ENCODE assay signal across 23 cellular contexts in genomic region chr9:87787735-87788134, GRCh38.
DNase-seq lines count a peak whose midpoint lies in the region; ATAC-seq and TF ChIP-seq lines count a peak whose summit lies in the region.
"Had no signal": no experiment of that assay in that cellular context is flagged by ENCODE, and none has a peak within 500 bp of the region (broad histone marks: within the 10 kb centered on the region; RNA-seq: fewer than 3 reads in every experiment).

No MANE protein-coding gene starts in this region.

- H3K9me3 Mint-ChIP-seq in neural progenitor cell = peaks cover 4% of the 10 kb centered on the region
- H3K9me3 Mint-ChIP-seq: stimulated activated memory B cell treated with anti-CD40 and anti-IgM and Interleukin-4, amounts not matched to agents 10 μg/mL and 1 μg/mL and 100 μg/mL, for 72 hours had no signal

- peaks cover 6% of the 10 kb centered on the region for H3K27me3 Mint-ChIP-seq in neural progenitor cell (ENCODE audit: insufficient read depth, low read depth)
- H3K27me3 Mint-ChIP-seq: activated CD4-positive, alpha-beta T cell treated with anti-CD3 and anti-CD28 coated beads, Interleukin-2, amount 10 ng/mL, durations not matched to agents 24 days and 14 days; CD4-positive, CD25-positive, alpha-beta regulatory T cell had no signal

- no peak overlapping the region for H3K4me3 Mint-ChIP-seq in neural progenitor cell
- H3K4me3 Mint-ChIP-seq: activated CD4-positive, alpha-beta T cell treated with anti-CD3 and anti-CD28 coated beads, Interleukin-2, amount 10 ng/mL, durations not matched to agents 24 days and 14 days; CD4-positive, CD25-positive, alpha-beta regulatory T cell; stimulated activated memory B cell treated with anti-CD40 and anti-IgM and Interleukin-4, amounts not matched to agents 10 μg/mL and 1 μg/mL and 100 μg/mL, for 72 hours had no signal

- in situ Hi-C loops in mammary epithelial cell (cut with MboI; ENCODE audit: low sequenced_read_pairs in 2 of 2) = no loop called here

- dilution Hi-C loops in mammary epithelial cell (cut with HindIII; ENCODE audit: low sequenced_read_pairs) = no loop called here

- H3K4me1 ChIP-seq in mammary epithelial cell (ENCODE audit: insufficient read depth, low read length) (peaks cover 2% of the 10 kb centered on the region), neural progenitor cell (no peaks in the 10 kb centered on the region), thyroid gland (no peaks in the 10 kb centered on the region), mucosa of descending colon (ENCODE audit: low read depth) (no peaks in the 10 kb centered on the region)
- H3K4me1 ChIP-seq: adrenal gland, gastroesophageal sphincter had no signal

- TF ChIP-seq CTCF in mammary epithelial cell (conservative IDR thresholded peaks at IDR 0.05 in 1 of 2, IDR thresholded peaks at IDR 0.05 in 1 of 2; ENCODE audit: extremely low read depth in 1 of 2, insufficient read depth in 1 of 2, low read depth in 1 of 2, low read length in 2 of 2) (no peak), neural progenitor cell (IDR thresholded peaks at IDR 0.05) (no peak), thyroid gland (IDR thresholded peaks at IDR 0.05) (no peak), mucosa of descending colon (IDR thresholded peaks at IDR 0.05) (no peak)

- no peaks in the 10 kb centered on the region for H3F3A ChIP-seq in neural progenitor cell (ENCODE audit: low read depth)

- no TSS peak for BruUV-seq in mammary epithelial cell (replicated peaks; lab: Mats Ljungman, UMichigan)

- peak overlapping the region; percentile 23 for H2AFZ ChIP-seq in mammary epithelial cell (ENCODE audit: low read depth, low read length)
- peak overlapping the region; percentile 60 for H2AFZ ChIP-seq in neural progenitor cell (replicated peaks)

- H3K9ac ChIP-seq in mammary epithelial cell (ENCODE audit: insufficient read depth, low read length) = no peak overlapping the region
- H3K9ac ChIP-seq in neural progenitor cell = no peak overlapping the region

- H3K27ac Mint-ChIP-seq in neural progenitor cell = peak overlapping the region; percentile 19
- H3K27ac Mint-ChIP-seq: activated CD4-positive, alpha-beta T cell treated with anti-CD3 and anti-CD28 coated beads, Interleukin-2, amount 10 ng/mL, durations not matched to agents 24 days and 14 days; CD4-positive, CD25-positive, alpha-beta regulatory T cell; stimulated activated memory B cell treated with anti-CD40 and anti-IgM and Interleukin-4, amounts not matched to agents 10 μg/mL and 1 μg/mL and 100 μg/mL, for 72 hours had no signal

- no peaks in the 10 kb centered on the region for H3K9me3 ChIP-seq in mammary epithelial cell (replicated peaks; ENCODE audit: insufficient read depth, low read length)
- H3K9me3 ChIP-seq in neural progenitor cell (ENCODE audit: low read depth) = no peaks in the 10 kb centered on the region
- H3K9me3 ChIP-seq in thyroid gland = no peaks in the 10 kb centered on the region
- no peaks in the 10 kb centered on the region for H3K9me3 ChIP-seq in mucosa of descending colon
- H3K9me3 ChIP-seq: adrenal gland, gastroesophageal sphincter had no signal

- H3K36me3 ChIP-seq in mammary epithelial cell (ENCODE audit: insufficient read depth, low read length) (no peaks in the 10 kb centered on the region), neural progenitor cell (no peaks in the 10 kb centered on the region), thyroid gland (no peaks in the 10 kb centered on the region), mucosa of descending colon (ENCODE audit: low read depth) (no peaks in the 10 kb centered on the region)
- H3K36me3 ChIP-seq: adrenal gland, gastroesophageal sphincter had no signal

- H3K4me2 ChIP-seq in mammary epithelial cell (ENCODE audit: insufficient read depth, low read depth, low read length) (no peak overlapping the region), neural progenitor cell (no peak overlapping the region)

- DNase-seq in Daoy (ENCODE audit: low read depth) (peak; percentile 35), MV-4-11 (lab: John Stamatoyannopoulos, UW) (peak; percentile 25), mammary epithelial cell (no peak), neural progenitor cell (ENCODE audit: low spot score) (peak; percentile 29), thyroid gland (no peak), mucosa of descending colon (no peak)
- DNase-seq in stimulated activated CD4-positive, alpha-beta T cell treated with anti-CD3 and anti-CD28 coated beads, Interleukin-4, amount 100 ng/mL, for 4 hours = no peak
- DNase-seq: activated CD4-positive, alpha-beta T cell treated with anti-CD3 and anti-CD28 coated beads, Interleukin-2, amount 10 ng/mL, durations not matched to agents 24 days and 14 days; activated effector memory CD4-positive, alpha-beta T cell treated with Interleukin-2 at 50 U/mL for 16 hours; adrenal gland; caudate nucleus; CD4-positive, CD25-positive, alpha-beta regulatory T cell; DMS 273 treated with DMSO at 0.1 percent for 48 hours; kidney glomerular epithelial cell; NCI-H1436; NCI-H2171; NCI-H526 treated with DMSO at 0.1 percent for 48 hours; Right ventricle myocardium superior; T-helper 1 cell had no signal

- TF ChIP-seq POLR2A in thyroid gland (IDR thresholded peaks at IDR 0.05) = no peak

- H4K20me1 ChIP-seq in mammary epithelial cell (ENCODE audit: insufficient read depth, low read length) (no peaks in the 10 kb centered on the region), neural progenitor cell (ENCODE audit: low read depth) (no peaks in the 10 kb centered on the region)

- CTCF ChIA-PET in mammary epithelial cell (lab: Charles Lee; ENCODE audit: low non-redundant PET) = no interaction called here

- WGBS in mammary epithelial cell (ENCODE audit: low coverage, missing lambda C conversion rate) = 59% methylated on average over 5 of the region's 5 CpGs
- WGBS in thyroid gland, 2 donors = 89 to 93% methylated on average over 5 of the region's 5 CpGs

- no peak overlapping the region for H3K4me3 ChIP-seq in mammary epithelial cell (replicated peaks in 1 of 3; ENCODE audit: insufficient read depth in 1 of 3, low read depth in 2 of 3, low read length in 3 of 3)
- H3K4me3 ChIP-seq in neural progenitor cell = no peak overlapping the region
- no peak overlapping the region for H3K4me3 ChIP-seq in thyroid gland (replicated peaks in 1 of 3)
- no peak overlapping the region for H3K4me3 ChIP-seq in mucosa of descending colon
- H3K4me3 ChIP-seq: adrenal gland, gastroesophageal sphincter had no signal

- H3K27me3 ChIP-seq in mammary epithelial cell (ENCODE audit: insufficient read depth, low read length) (no peaks in the 10 kb centered on the region), neural progenitor cell (no peaks in the 10 kb centered on the region), thyroid gland (no peaks in the 10 kb centered on the region)
- H3K27me3 ChIP-seq: adrenal gland, gastroesophageal sphincter had no signal

- no peaks in the 10 kb centered on the region for H3K36me3 Mint-ChIP-seq in neural progenitor cell
- H3K36me3 Mint-ChIP-seq: CD4-positive, CD25-positive, alpha-beta regulatory T cell; stimulated activated memory B cell treated with anti-CD40 and anti-IgM and Interleukin-4, amounts not matched to agents 10 μg/mL and 1 μg/mL and 100 μg/mL, for 72 hours had no signal

- ATAC-seq in HG02981 (IDR thresholded peaks at IDR 0.05; ENCODE audit: unreplicated experiment) = no peak
- no peak for ATAC-seq in mucosa of descending colon
- ATAC-seq: gastroesophageal sphincter; sciatic nerve; stimulated activated memory B cell treated with anti-CD40 and anti-IgM and Interleukin-4, amounts not matched to agents 10 μg/mL and 1 μg/mL and 100 μg/mL, for 72 hours had no signal

- intact Hi-C loops in mammary epithelial cell (cut with micrococcal nuclease) (no loop called here), thyroid gland (cut with DNase I) (no loop called here), mucosa of descending colon (cut with DNase I, micrococcal nuclease) (no loop called here)

- peaks cover 6% of the 10 kb centered on the region for H3K4me1 Mint-ChIP-seq in neural progenitor cell
- H3K4me1 Mint-ChIP-seq: stimulated activated memory B cell treated with anti-CD40 and anti-IgM and Interleukin-4, amounts not matched to agents 10 μg/mL and 1 μg/mL and 100 μg/mL, for 72 hours had no signal

- H3K79me2 ChIP-seq in mammary epithelial cell (ENCODE audit: insufficient read depth, low read length) = no peaks in the 10 kb centered on the region
- no peaks in the 10 kb centered on the region for H3K79me2 ChIP-seq in neural progenitor cell (ENCODE audit: low read depth)

- H3K27ac ChIP-seq in mammary epithelial cell (ENCODE audit: insufficient read depth, low read depth, low read length) (no peak overlapping the region), neural progenitor cell (no peak overlapping the region), thyroid gland (no peak overlapping the region)
- H3K27ac ChIP-seq: adrenal gland, gastroesophageal sphincter had no signal

Comparison
In these comparisons a context has a peak if more than half of its experiments do, and no peak if none do; other contexts are left out.
1. DNase-seq: peak in Daoy (single experiment), MV-4-11 (single experiment) and neural progenitor cell (single experiment); none in mammary epithelial cell (single experiment), thyroid gland (0 of 2), mucosa of descending colon (0 of 3) and stimulated activated CD4-positive, alpha-beta T cell treated with anti-CD3 and anti-CD28 coated beads, Interleukin-4, amount 100 ng/mL, for 4 hours (0 of 2).